ENCODE assay signal across 19 cellular contexts in genomic region chr9:582775-583174, GRCh38.
"Had no signal": no experiment of that assay in that cellular context is flagged by ENCODE, and none has a peak within 500 bp of the region (broad histone marks: within the 10 kb centered on the region; RNA-seq: fewer than 3 reads in every experiment).

No MANE protein-coding gene starts in this region.

- ATAC-seq: Panc1 had no signal

- H3K9me3 ChIP-seq: SJSA1 had no signal

- H3K27ac ChIP-seq: SJSA1, SK-N-MC had no signal

- H3K36me3 ChIP-seq: SJSA1 had no signal

- DNase-seq: Karpas-422, KG1, MG63, NCI-H1092 treated with DMSO at 0.1 percent for 48 hours, NCI-H1436, NCI-H187, NCI-H2029, NCI-H2081 treated with DMSO at 0.1 percent for 48 hours, NCI-H2171, NCI-H226, NCI-H446, NCI-H510A, NCI-H524 treated with DMSO at 0.1 percent for 48 hours, NCI-H69, NCI-H774, SIG-M5 had no signal

- H3K4me1 ChIP-seq: SJSA1 had no signal

- H3K4me3 ChIP-seq: MG63, SJSA1, SK-N-MC had no signal

- H3K27me3 ChIP-seq: MG63, SJSA1 had no signal
